Comparison of ENCODE assay signal across 15 cellular contexts in genomic region chr2:129934044-129934822, GRCh38. TPM values are rescaled to one million over a fixed set of nuclear protein-coding genes. Genes with fewer than 3 reads are reported as not detected.
A peak's percentile ranks its signal among the peaks of the same experiment; 100 is the strongest.
DNase-seq lines count a peak whose midpoint lies in the region; ATAC-seq and TF ChIP-seq lines count a peak whose summit lies in the region.
"Had no signal": no experiment of that assay in that cellular context is flagged by ENCODE, and none has a peak within 500 bp of the region (broad histone marks: within the 10 kb centered on the region; RNA-seq: fewer than 3 reads in every experiment).

No MANE protein-coding gene starts in this region.

- POLR2A ChIA-PET in Panc1 (lab: Charles Lee): no interaction called here

- H3K4me1 ChIP-seq in BLaER1 treated with 17β-estradiol and CSF1 and Interleukin-3, amounts not matched to agents 10 nM and 100 nM: peaks cover 0 to 18% (median 5%) of the 10 kb centered on the region in 10 experiments; a peak in 11 of 20 replicates
- H3K4me1 ChIP-seq in Panc1 (ENCODE audit: control insufficient read depth, insufficient read depth, low read length) (peaks cover 6% of the 10 kb centered on the region), trophoblast cell (ENCODE audit: control insufficient read depth in 1 of 2, insufficient read depth in 2 of 2, low read length in 2 of 2) (peaks cover 16 to 27% of the 10 kb centered on the region in 2 experiments)

- no peak for TF ChIP-seq CTCF in Panc1 (IDR thresholded peaks at IDR 0.05)

- H2BK12ac ChIP-seq in trophoblast cell (ENCODE audit: low read length): peak overlapping the region; percentile 99

- H3K4me3 Mint-ChIP-seq in activated naive CD8-positive, alpha-beta T cell treated with anti-CD3 and anti-CD28 coated beads for 36 hours: no peak overlapping the region
- H3K4me3 Mint-ChIP-seq: stimulated activated naive B cell treated with anti-CD40 and anti-IgM and Interleukin-4, amounts not matched to agents 10 μg/mL and 1 μg/mL and 100 μg/mL, for 72 hours had no signal

- peak overlapping the region; percentile 96 for H2AFZ ChIP-seq in trophoblast cell (ENCODE audit: insufficient read depth, low read length, poor library complexity)

- H3K14ac ChIP-seq in trophoblast cell (ENCODE audit: low read length): peak overlapping the region; percentile 98

- peak; percentile 47; the same call in 1 of the 2 replicates for ATAC-seq in Panc1
- no peak for ATAC-seq in left ventricle myocardium superior
- ATAC-seq: stimulated activated naive B cell treated with anti-CD40 and anti-IgM and Interleukin-4, amounts not matched to agents 10 μg/mL and 1 μg/mL and 100 μg/mL, for 72 hours had no signal

- H3K27me3 Mint-ChIP-seq in activated naive CD8-positive, alpha-beta T cell treated with anti-CD3 and anti-CD28 coated beads for 36 hours: peaks cover 33% of the 10 kb centered on the region

- H3K27ac Mint-ChIP-seq in activated naive CD8-positive, alpha-beta T cell treated with anti-CD3 and anti-CD28 coated beads for 36 hours: no peak overlapping the region
- H3K27ac Mint-ChIP-seq: stimulated activated naive B cell treated with anti-CD40 and anti-IgM and Interleukin-4, amounts not matched to agents 10 μg/mL and 1 μg/mL and 100 μg/mL, for 72 hours had no signal

- peak overlapping the region in 7 of 10 experiments; percentile 22 to 51 (median 39); a peak in 9 of 20 replicates for H3K4me3 ChIP-seq in BLaER1 treated with 17β-estradiol and CSF1 and Interleukin-3, amounts not matched to agents 10 nM and 100 nM
- H3K4me3 ChIP-seq in Panc1 (ENCODE audit: low read depth in 2 of 2, low read length in 2 of 2): no peak overlapping the region; a peak in 1 of 4 replicates
- peak overlapping the region; percentile 67 for H3K4me3 ChIP-seq in trophoblast cell (ENCODE audit: low read depth, low read length)

- peak overlapping the region; percentile 90 for H3K4ac ChIP-seq in trophoblast cell (ENCODE audit: low read depth, low read length)

- no peaks in the 10 kb centered on the region for H3K9me3 Mint-ChIP-seq in activated naive CD8-positive, alpha-beta T cell treated with anti-CD3 and anti-CD28 coated beads for 36 hours
- H3K9me3 Mint-ChIP-seq: stimulated activated naive B cell treated with anti-CD40 and anti-IgM and Interleukin-4, amounts not matched to agents 10 μg/mL and 1 μg/mL and 100 μg/mL, for 72 hours had no signal

- peak overlapping the region; percentile 40 for H4K12ac ChIP-seq in trophoblast cell (ENCODE audit: low read depth, low read length)

- in situ Hi-C loops in Panc1 (cut with HindIII; ENCODE audit: low pct_unique_long_range_greater_than_20kb, low sequenced_read_pairs): no loop called here

- H3K36me3 ChIP-seq in BLaER1 treated with 17β-estradiol and CSF1 and Interleukin-3, amounts not matched to agents 10 nM and 100 nM: no peaks in the 10 kb centered on the region
- H3K36me3 ChIP-seq in Panc1 (ENCODE audit: control insufficient read depth, insufficient read depth, low read length) (no peaks in the 10 kb centered on the region), trophoblast cell (ENCODE audit: control insufficient read depth in 1 of 2, insufficient read depth in 2 of 2, low read length in 2 of 2) (no peaks in the 10 kb centered on the region)

- peaks cover 2% of the 10 kb centered on the region for H3K79me2 ChIP-seq in trophoblast cell (ENCODE audit: control insufficient read depth, insufficient read depth, low read length, poor library complexity)

- no TSS peak for BruUV-seq in Panc1 (replicated peaks; lab: Mats Ljungman, UMichigan)

- peaks cover 16 to 30% (median 28%) of the 10 kb centered on the region in 11 experiments for H3K27me3 ChIP-seq in BLaER1 treated with 17β-estradiol and CSF1 and Interleukin-3, amounts not matched to agents 10 nM and 100 nM
- 0 out of 2 replicates have a peak, but pooled peaks cover 2% of the 10 kb centered on the region for H3K27me3 ChIP-seq in Panc1 (ENCODE audit: control insufficient read depth, insufficient read depth, low read length)
- no peaks in the 10 kb centered on the region for H3K27me3 ChIP-seq in trophoblast cell (ENCODE audit: insufficient read depth, low read length)

- H4K20me1 ChIP-seq in BLaER1 treated with 17β-estradiol and CSF1 and Interleukin-3, amounts not matched to agents 10 nM and 100 nM: no peaks in the 10 kb centered on the region

- no peaks in the 10 kb centered on the region for H3K9me3 ChIP-seq in BLaER1 treated with 17β-estradiol and CSF1 and Interleukin-3, amounts not matched to agents 10 nM and 100 nM (replicated peaks in 1 of 11)
- H3K9me3 ChIP-seq in Panc1 (ENCODE audit: control insufficient read depth, insufficient read depth, low read depth, low read length) (no peaks in the 10 kb centered on the region), trophoblast cell (ENCODE audit: insufficient read depth, low read depth, low read length) (no peaks in the 10 kb centered on the region)

- peak overlapping the region; percentile 79 for H2AK5ac ChIP-seq in trophoblast cell (ENCODE audit: low read length)

- peak overlapping the region; percentile 97 for H4K91ac ChIP-seq in trophoblast cell (ENCODE audit: low read depth, low read length)

- WGBS in trophoblast cell (ENCODE audit: extremely low coverage, insufficient coverage, insufficient read length): no CpG with 5 or more reads among the region's 41 CpGs

- H3K4me2 ChIP-seq in BLaER1 treated with 17β-estradiol and CSF1 and Interleukin-3, amounts not matched to agents 10 nM and 100 nM: peak overlapping the region; percentile 42 to 74 (median 65)
- peak overlapping the region; percentile 72 for H3K4me2 ChIP-seq in trophoblast cell (ENCODE audit: low read length)

- H4K8ac ChIP-seq in trophoblast cell (ENCODE audit: low read depth, low read length): peak overlapping the region; percentile 90

- H3K23ac ChIP-seq in trophoblast cell (ENCODE audit: low read length): no peak overlapping the region

- intact Hi-C loops in Panc1 (cut with micrococcal nuclease; ENCODE audit: unreplicated experiment) (no loop called here), left ventricle myocardium superior (cut with micrococcal nuclease) (no loop called here)

- peak overlapping the region; percentile 100 for H2BK120ac ChIP-seq in trophoblast cell (ENCODE audit: insufficient read depth, low read length, poor library complexity)

- H2BK5ac ChIP-seq in trophoblast cell (ENCODE audit: low read depth, low read length, poor library complexity): peak overlapping the region; percentile 97

- H3K36me3 Mint-ChIP-seq in activated naive CD8-positive, alpha-beta T cell treated with anti-CD3 and anti-CD28 coated beads for 36 hours: no peaks in the 10 kb centered on the region
- H3K36me3 Mint-ChIP-seq: stimulated activated naive B cell treated with anti-CD40 and anti-IgM and Interleukin-4, amounts not matched to agents 10 μg/mL and 1 μg/mL and 100 μg/mL, for 72 hours had no signal

- H3K27ac ChIP-seq in BLaER1 treated with 17β-estradiol and CSF1 and Interleukin-3, amounts not matched to agents 10 nM and 100 nM: no peak overlapping the region
- H3K27ac ChIP-seq in Panc1 (ENCODE audit: low read length) (no peak overlapping the region), trophoblast cell (ENCODE audit: low read depth, low read length) (peak overlapping the region; percentile 92)

- CTCF ChIA-PET in Panc1 (lab: Charles Lee): no interaction called here

- H3K18ac ChIP-seq in trophoblast cell (ENCODE audit: low read length): peak overlapping the region; percentile 99

- peak overlapping the region in 5 of 11 experiments; percentile 11 to 41 (median 33); a peak in 3 of 22 replicates for H3K9ac ChIP-seq in BLaER1 treated with 17β-estradiol and CSF1 and Interleukin-3, amounts not matched to agents 10 nM and 100 nM
- H3K9ac ChIP-seq in trophoblast cell (ENCODE audit: low read length): no peak overlapping the region

- no peaks in the 10 kb centered on the region for H3K4me1 Mint-ChIP-seq in activated naive CD8-positive, alpha-beta T cell treated with anti-CD3 and anti-CD28 coated beads for 36 hours
- H3K4me1 Mint-ChIP-seq: stimulated activated naive B cell treated with anti-CD40 and anti-IgM and Interleukin-4, amounts not matched to agents 10 μg/mL and 1 μg/mL and 100 μg/mL, for 72 hours had no signal

- DNase-seq in Panc1 (ENCODE audit: low read depth, low spot score) (no peak), left ventricle myocardium superior (peak; percentile 46), trophoblast cell (no peak), GF-D8 (lab: John Stamatoyannopoulos, UW) (no peak), LoVo (ENCODE audit: low spot score) (no peak)
- no peak for DNase-seq in activated naive CD8-positive, alpha-beta T cell treated with anti-CD3 and anti-CD28 coated beads for 36 hours
- DNase-seq in activated CD4-positive, alpha-beta T cell treated with anti-CD3 and anti-CD28 coated beads, Interleukin-2, amount 50 U/mL, for 1 hour: no peak
- DNase-seq: activated CD4-positive, alpha-beta T cell treated with anti-CD3 and anti-CD28 coated beads for 1 hour; kidney; NCI-H1105; NCI-H82; stimulated activated CD4-positive, alpha-beta T cell treated with anti-CD3 and anti-CD28 coated beads, Interleukin-2, amount 100 ng/mL, for 24 hours; stimulated activated naive B cell treated with anti-CD40 and anti-IgM and Interleukin-4, amounts not matched to agents 10 μg/mL and 1 μg/mL and 100 μg/mL, for 72 hours had no signal

- H3K79me1 ChIP-seq in trophoblast cell (ENCODE audit: low read length): peaks cover 16% of the 10 kb centered on the region

RNA-seq across cellular contexts. Expression of gene RAB6C, which starts 45.2 kb away (rescaled TPM):
- total RNA-seq in Panc1 (2021; ENCODE audit: unreplicated experiment): 0.13 TPM
- not detected for polyA plus RNA-seq in Panc1 (2012; ENCODE audit: insufficient read length)
- 0.25 TPM for total RNA-seq in left ventricle myocardium superior
- polyA plus RNA-seq in trophoblast cell (2013): 1.8 and 1.9 TPM in 2 replicates
- not detected for total RNA-seq in activated naive CD8-positive, alpha-beta T cell treated with anti-CD3 and anti-CD28 coated beads for 36 hours
- total RNA-seq: epithelial cell of proximal tubule had no signal

Comparison
In these comparisons a context has a peak if more than half of its experiments do, and no peak if none do; other contexts are left out.
1. H3K4me3 ChIP-seq: peak in BLaER1 treated with 17β-estradiol and CSF1 and Interleukin-3, amounts not matched to agents 10 nM and 100 nM (7 of 10) and trophoblast cell (single experiment); none in Panc1 (0 of 2).